In the genomic region with DNA sequence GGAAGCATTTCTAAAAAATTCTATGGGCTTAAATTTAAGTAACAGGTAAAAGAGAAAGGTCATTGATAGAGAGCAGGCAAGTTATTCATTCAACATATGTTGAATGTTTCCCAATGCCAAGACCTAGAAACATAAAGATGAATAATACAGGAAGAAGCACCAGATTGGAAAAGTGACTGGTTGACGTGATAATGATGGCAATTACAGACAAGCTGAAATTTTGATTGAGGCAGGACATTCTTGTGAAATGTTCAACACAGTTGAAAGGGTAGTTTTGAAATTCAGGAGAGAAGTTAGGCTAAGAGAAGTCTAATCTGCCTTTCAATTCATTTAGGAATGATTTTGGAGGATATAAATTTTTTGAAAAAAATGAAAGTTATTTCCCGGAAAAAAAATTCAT, we compare ENCODE assay signal across 22 cellular contexts.
"Had no signal": no experiment of that assay in that cellular context is flagged by ENCODE, and none has a peak within 500 bp of the region (broad histone marks: within the 10 kb centered on the region; RNA-seq: fewer than 3 reads in every experiment).

No MANE protein-coding gene starts in this region.

- FAIRE-seq: keratinocyte had no signal

- H3K4me3 ChIP-seq: dorsolateral prefrontal cortex, lower lobe of right lung, ovary, psoas muscle, sigmoid colon, testis, tibial artery, upper lobe of left lung, uterus had no signal

- H3K27me3 ChIP-seq: dorsolateral prefrontal cortex, ovary, sigmoid colon, testis, tibial artery, upper lobe of left lung, uterus had no signal

- H3K27ac ChIP-seq: dorsolateral prefrontal cortex, lower lobe of right lung, ovary, psoas muscle, sigmoid colon, testis, tibial artery, upper lobe of left lung, uterus had no signal

- H3K27ac Mint-ChIP-seq: naive thymus-derived CD8-positive, alpha-beta T cell; nephron progenitor cell; stimulated activated memory B cell treated with anti-CD40 and anti-IgM and Interleukin-4, amounts not matched to agents 10 μg/mL and 1 μg/mL and 100 μg/mL, for 72 hours had no signal

- H3K4me1 ChIP-seq: lower lobe of right lung, psoas muscle, sigmoid colon, testis, upper lobe of left lung, uterus had no signal

- DNase-seq: dorsolateral prefrontal cortex; effector CD4-positive, alpha-beta T cell; head of caudate nucleus; left ventricle myocardium superior; lower lobe of right lung; naive thymus-derived CD8-positive, alpha-beta T cell; nephron progenitor cell; occipital lobe; ovary; posterior cingulate gyrus; psoas muscle; right cardiac atrium; sigmoid colon; stimulated activated CD4-positive, alpha-beta T cell treated with anti-CD3 and anti-CD28 coated beads, Interleukin-4, amount 100 ng/mL, for 4 hours; stimulated activated naive CD8-positive, alpha-beta T cell treated with anti-CD3 and anti-CD28 coated beads, Interleukin-15, Interleukin-2, amounts not matched to agents 100 U/mL and 50 U/mL, for 24 hours; substantia nigra; testis; tibial artery; upper lobe of left lung; uterus had no signal

- H3K9me3 ChIP-seq: lower lobe of right lung, ovary, testis, uterus had no signal

- H3K36me3 ChIP-seq: lower lobe of right lung, ovary, sigmoid colon, tibial artery, upper lobe of left lung, uterus had no signal

- H3K36me3 Mint-ChIP-seq: stimulated activated memory B cell treated with anti-CD40 and anti-IgM and Interleukin-4, amounts not matched to agents 10 μg/mL and 1 μg/mL and 100 μg/mL, for 72 hours had no signal

- H3K4me3 Mint-ChIP-seq: naive thymus-derived CD8-positive, alpha-beta T cell; nephron progenitor cell; stimulated activated memory B cell treated with anti-CD40 and anti-IgM and Interleukin-4, amounts not matched to agents 10 μg/mL and 1 μg/mL and 100 μg/mL, for 72 hours had no signal

- H3K27me3 Mint-ChIP-seq: naive thymus-derived CD8-positive, alpha-beta T cell; stimulated activated memory B cell treated with anti-CD40 and anti-IgM and Interleukin-4, amounts not matched to agents 10 μg/mL and 1 μg/mL and 100 μg/mL, for 72 hours had no signal

- H3K4me1 Mint-ChIP-seq: naive thymus-derived CD8-positive, alpha-beta T cell; nephron progenitor cell; stimulated activated memory B cell treated with anti-CD40 and anti-IgM and Interleukin-4, amounts not matched to agents 10 μg/mL and 1 μg/mL and 100 μg/mL, for 72 hours had no signal

- ATAC-seq: left ventricle myocardium superior; lower lobe of right lung; naive thymus-derived CD8-positive, alpha-beta T cell; psoas muscle; right cardiac atrium; stimulated activated memory B cell treated with anti-CD40 and anti-IgM and Interleukin-4, amounts not matched to agents 10 μg/mL and 1 μg/mL and 100 μg/mL, for 72 hours; stimulated activated naive CD8-positive, alpha-beta T cell treated with anti-CD3 and anti-CD28 coated beads, Interleukin-15, Interleukin-2, amounts not matched to agents 100 U/mL and 50 U/mL, for 24 hours had no signal
